ENCODE assay signal across 8 cellular contexts in the genomic region with DNA sequence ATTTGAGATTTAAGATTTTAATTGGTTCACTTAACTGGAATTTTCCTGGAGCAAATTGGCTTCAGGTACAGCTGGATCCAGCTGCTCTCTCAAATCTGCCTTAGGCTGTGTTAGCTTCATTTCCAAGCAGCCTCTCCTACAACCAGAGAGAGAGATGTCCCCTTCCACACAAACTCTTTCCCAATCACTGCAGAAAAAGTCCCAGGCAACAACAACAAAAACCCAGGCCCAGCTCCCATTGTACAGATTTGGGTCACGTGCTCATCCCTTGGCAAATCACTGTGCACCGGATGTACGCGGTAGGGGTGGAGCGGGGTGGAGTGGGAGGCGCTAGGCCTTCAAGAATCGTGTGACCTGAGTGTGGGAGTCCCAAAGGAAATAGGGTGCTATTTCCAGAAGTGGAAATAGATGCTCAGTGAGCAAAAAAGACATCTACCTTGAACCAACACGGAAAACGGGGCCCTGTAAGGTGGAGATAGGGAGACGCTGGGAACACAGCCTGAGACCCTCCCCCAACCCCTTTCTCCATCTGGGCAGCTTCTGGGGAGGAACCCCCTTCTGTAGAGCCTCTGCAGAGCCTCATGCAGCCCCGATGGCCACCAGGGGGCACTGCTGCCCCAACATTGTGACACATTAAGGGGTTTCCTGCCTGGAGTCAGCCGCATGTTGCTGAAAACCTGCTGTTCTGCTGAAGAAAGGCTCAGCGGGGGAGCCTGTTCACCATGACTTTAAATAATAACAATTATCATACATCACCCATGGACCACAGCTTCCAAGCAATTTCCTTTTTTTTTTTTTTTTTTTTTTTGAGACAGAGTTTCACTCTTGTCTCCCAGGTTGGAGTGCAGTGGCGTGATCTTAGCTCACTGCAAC. TPM values are rescaled to one million over a fixed set of nuclear protein-coding genes. Genes with fewer than 3 reads are reported as not detected.
DNase-seq lines count a peak whose midpoint lies in the region; ATAC-seq and TF ChIP-seq lines count a peak whose summit lies in the region.

No MANE protein-coding gene starts in this region.

- H3K27me3 ChIP-seq in WERI-Rb-1 (ENCODE audit: insufficient read depth, low read depth, severe bottlenecking): no peaks in the 10 kb centered on the region
- no peaks in the 10 kb centered on the region for H3K27me3 ChIP-seq in brain microvascular endothelial cell (replicated peaks)

- no peaks in the 10 kb centered on the region for H3K36me3 ChIP-seq in WERI-Rb-1
- H3K36me3 ChIP-seq in brain microvascular endothelial cell (replicated peaks): no peaks in the 10 kb centered on the region

- in situ Hi-C loops in G401 (cut with HindIII; ENCODE audit: low sequenced_read_pairs) (no loop called here), brain microvascular endothelial cell (cut with HindIII; ENCODE audit: low pct_ligation_motif_present, low sequenced_read_pairs) (no loop called here)

- DNase-seq in G401 (ENCODE audit: low spot score) (peak; percentile 89), NCI-H2196 treated with DMSO at 0.1 percent for 48 hours (lab: John Stamatoyannopoulos, UW; ENCODE audit: unreplicated experiment) (peak; percentile 30), WERI-Rb-1 (peak; percentile 95), brain microvascular endothelial cell (peak; percentile 80), iPS-NIHi11 (ENCODE audit: low spot score) (peak; percentile 91)
- DNase-seq in stimulated activated CD4-positive, alpha-beta T cell treated with anti-CD3 and anti-CD28 coated beads, Interleukin-15, amount 100 ng/mL, for 1 hour (ENCODE audit: low read depth in 1 of 2, low spot score in 1 of 2): peak; percentile 81 to 90

- TF ChIP-seq CTCF in WERI-Rb-1 (IDR thresholded peaks at IDR 0.05; ENCODE audit: low read depth, low read length) (peak; percentile 87), brain microvascular endothelial cell (IDR thresholded peaks at IDR 0.05; ENCODE audit: low read depth, low read length, missing control alignments) (peak; percentile 97)

- H3K27ac ChIP-seq in WERI-Rb-1 (peak overlapping the region; percentile 42), brain microvascular endothelial cell (no peak overlapping the region)

- peak; percentile 62 for ATAC-seq in HG02678 (IDR thresholded peaks at IDR 0.05; ENCODE audit: unreplicated experiment)
- ATAC-seq in GM19324 (IDR thresholded peaks at IDR 0.05; ENCODE audit: low FRiP score, unreplicated experiment): no peak

- peaks cover 3% of the 10 kb centered on the region for H3K9me3 ChIP-seq in WERI-Rb-1 (ENCODE audit: severe bottlenecking)

- H3K4me3 ChIP-seq in WERI-Rb-1 (ENCODE audit: low read depth, low read length): no peak overlapping the region; the same call in 1 of the 2 replicates
- H3K4me3 ChIP-seq in brain microvascular endothelial cell (ENCODE audit: low read depth, low read length): no peak overlapping the region

RNA-seq across cellular contexts. Expression of a gene that starts 25.4 kb away (rescaled TPM):
- not detected in 2 replicates for total RNA-seq in G401 (2014; rRNA removed; shearing (Covaris generic))

RNA-seq across cellular contexts. Expression of a gene that starts 36.7 kb away (rescaled TPM):
- 0.17 TPM in 1 of 2 replicates, not detected in the other for total RNA-seq in G401 (2014; rRNA removed; shearing (Covaris generic))

RNA-seq across cellular contexts. Expression of a gene that starts 48.7 kb away (rescaled TPM):
- total RNA-seq in G401 (2014; rRNA removed; shearing (Covaris generic)): not detected in 2 replicates

Comparison
In these comparisons a context has a peak if more than half of its experiments do, and no peak if none do; other contexts are left out.
1. DNase-seq: peak in every context shown above with its lines; median percentile 95 in WERI-Rb-1; 91 in iPS-NIHi11; 89 in G401; 86 in stimulated activated CD4-positive, alpha-beta T cell treated with anti-CD3 and anti-CD28 coated beads, Interleukin-15, amount 100 ng/mL, for 1 hour; 80 in brain microvascular endothelial cell; 30 in NCI-H2196 treated with DMSO at 0.1 percent for 48 hours.